Comparison of ENCODE assay signal across 1 cellular context in the genomic region with DNA sequence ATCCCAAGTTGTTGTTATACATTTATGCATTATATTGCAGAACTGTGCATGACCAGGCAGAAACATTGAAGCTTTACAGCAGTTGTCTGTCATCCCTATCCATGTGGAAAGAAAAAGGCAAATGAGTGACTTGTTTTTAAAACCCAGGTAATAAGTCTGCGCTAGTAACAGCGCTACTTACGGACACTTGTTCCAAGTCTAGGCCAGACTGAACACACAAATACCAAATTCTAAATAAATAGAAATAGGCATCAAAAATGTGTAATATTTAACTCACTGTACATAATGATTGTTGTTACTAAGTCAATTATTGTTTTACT.
TF ChIP-seq lines count a peak whose summit lies in the region.

No MANE protein-coding gene starts in this region.

TF ChIP-seq in GM23338, 12 proteins besides CTCF, POLR2A, EP300 and RAD21 (continued from another document):
- TF ChIP-seq, protein P1, sequence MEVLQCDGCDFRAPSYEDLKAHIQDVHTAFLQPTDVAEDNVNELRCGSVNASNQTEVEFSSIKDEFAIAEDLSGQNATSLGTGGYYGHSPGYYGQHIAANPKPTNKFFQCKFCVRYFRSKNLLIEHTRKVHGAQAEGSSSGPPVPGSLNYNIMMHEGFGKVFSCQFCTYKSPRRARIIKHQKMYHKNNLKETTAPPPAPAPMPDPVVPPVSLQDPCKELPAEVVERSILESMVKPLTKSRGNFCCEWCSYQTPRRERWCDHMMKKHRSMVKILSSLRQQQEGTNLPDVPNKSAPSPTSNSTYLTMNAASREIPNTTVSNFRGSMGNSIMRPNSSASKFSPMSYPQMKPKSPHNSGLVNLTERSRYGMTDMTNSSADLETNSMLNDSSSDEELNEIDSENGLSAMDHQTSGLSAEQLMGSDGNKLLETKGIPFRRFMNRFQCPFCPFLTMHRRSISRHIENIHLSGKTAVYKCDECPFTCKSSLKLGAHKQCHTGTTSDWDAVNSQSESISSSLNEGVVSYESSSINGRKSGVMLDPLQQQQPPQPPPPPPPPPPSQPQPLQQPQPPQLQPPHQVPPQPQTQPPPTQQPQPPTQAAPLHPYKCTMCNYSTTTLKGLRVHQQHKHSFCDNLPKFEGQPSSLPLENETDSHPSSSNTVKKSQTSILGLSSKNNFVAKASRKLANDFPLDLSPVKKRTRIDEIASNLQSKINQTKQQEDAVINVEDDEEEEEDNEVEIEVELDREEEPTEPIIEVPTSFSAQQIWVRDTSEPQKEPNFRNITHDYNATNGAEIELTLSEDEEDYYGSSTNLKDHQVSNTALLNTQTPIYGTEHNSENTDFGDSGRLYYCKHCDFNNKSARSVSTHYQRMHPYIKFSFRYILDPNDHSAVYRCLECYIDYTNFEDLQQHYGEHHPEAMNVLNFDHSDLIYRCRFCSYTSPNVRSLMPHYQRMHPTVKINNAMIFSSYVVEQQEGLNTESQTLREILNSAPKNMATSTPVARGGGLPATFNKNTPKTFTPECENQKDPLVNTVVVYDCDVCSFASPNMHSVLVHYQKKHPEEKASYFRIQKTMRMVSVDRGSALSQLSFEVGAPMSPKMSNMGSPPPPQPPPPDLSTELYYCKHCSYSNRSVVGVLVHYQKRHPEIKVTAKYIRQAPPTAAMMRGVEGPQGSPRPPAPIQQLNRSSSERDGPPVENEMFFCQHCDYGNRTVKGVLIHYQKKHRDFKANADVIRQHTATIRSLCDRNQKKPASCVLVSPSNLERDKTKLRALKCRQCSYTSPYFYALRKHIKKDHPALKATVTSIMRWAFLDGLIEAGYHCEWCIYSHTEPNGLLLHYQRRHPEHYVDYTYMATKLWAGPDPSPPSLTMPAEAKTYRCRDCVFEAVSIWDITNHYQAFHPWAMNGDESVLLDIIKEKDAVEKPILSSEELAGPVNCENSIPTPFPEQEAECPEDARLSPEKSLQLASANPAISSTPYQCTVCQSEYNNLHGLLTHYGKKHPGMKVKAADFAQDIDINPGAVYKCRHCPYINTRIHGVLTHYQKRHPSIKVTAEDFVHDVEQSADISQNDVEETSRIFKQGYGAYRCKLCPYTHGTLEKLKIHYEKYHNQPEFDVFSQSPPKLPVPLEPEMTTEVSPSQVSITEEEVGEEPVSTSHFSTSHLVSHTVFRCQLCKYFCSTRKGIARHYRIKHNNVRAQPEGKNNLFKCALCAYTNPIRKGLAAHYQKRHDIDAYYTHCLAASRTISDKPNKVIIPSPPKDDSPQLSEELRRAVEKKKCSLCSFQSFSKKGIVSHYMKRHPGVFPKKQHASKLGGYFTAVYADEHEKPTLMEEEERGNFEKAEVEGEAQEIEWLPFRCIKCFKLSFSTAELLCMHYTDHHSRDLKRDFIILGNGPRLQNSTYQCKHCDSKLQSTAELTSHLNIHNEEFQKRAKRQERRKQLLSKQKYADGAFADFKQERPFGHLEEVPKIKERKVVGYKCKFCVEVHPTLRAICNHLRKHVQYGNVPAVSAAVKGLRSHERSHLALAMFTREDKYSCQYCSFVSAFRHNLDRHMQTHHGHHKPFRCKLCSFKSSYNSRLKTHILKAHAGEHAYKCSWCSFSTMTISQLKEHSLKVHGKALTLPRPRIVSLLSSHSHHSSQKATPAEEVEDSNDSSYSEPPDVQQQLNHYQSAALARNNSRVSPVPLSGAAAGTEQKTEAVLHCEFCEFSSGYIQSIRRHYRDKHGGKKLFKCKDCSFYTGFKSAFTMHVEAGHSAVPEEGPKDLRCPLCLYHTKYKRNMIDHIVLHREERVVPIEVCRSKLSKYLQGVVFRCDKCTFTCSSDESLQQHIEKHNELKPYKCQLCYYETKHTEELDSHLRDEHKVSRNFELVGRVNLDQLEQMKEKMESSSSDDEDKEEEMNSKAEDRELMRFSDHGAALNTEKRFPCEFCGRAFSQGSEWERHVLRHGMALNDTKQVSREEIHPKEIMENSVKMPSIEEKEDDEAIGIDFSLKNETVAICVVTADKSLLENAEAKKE (CRISPR knock-in tag; IDR thresholded peaks at IDR 0.05) = no peak
- TF ChIP-seq POLR2AphosphoS5 (IDR thresholded peaks at IDR 0.05; ENCODE audit: low read depth) (no peak), NANOG (IDR thresholded peaks at IDR 0.05; ENCODE audit: borderline replicate concordance) (no peak), ZNF331 (CRISPR knock-in tag; IDR thresholded peaks at IDR 0.05; ENCODE audit: low read depth) (no peak), EZH2phosphoT487 (IDR thresholded peaks at IDR 0.05; ENCODE audit: unreplicated experiment) (no peak)
- TF ChIP-seq, protein P2, sequence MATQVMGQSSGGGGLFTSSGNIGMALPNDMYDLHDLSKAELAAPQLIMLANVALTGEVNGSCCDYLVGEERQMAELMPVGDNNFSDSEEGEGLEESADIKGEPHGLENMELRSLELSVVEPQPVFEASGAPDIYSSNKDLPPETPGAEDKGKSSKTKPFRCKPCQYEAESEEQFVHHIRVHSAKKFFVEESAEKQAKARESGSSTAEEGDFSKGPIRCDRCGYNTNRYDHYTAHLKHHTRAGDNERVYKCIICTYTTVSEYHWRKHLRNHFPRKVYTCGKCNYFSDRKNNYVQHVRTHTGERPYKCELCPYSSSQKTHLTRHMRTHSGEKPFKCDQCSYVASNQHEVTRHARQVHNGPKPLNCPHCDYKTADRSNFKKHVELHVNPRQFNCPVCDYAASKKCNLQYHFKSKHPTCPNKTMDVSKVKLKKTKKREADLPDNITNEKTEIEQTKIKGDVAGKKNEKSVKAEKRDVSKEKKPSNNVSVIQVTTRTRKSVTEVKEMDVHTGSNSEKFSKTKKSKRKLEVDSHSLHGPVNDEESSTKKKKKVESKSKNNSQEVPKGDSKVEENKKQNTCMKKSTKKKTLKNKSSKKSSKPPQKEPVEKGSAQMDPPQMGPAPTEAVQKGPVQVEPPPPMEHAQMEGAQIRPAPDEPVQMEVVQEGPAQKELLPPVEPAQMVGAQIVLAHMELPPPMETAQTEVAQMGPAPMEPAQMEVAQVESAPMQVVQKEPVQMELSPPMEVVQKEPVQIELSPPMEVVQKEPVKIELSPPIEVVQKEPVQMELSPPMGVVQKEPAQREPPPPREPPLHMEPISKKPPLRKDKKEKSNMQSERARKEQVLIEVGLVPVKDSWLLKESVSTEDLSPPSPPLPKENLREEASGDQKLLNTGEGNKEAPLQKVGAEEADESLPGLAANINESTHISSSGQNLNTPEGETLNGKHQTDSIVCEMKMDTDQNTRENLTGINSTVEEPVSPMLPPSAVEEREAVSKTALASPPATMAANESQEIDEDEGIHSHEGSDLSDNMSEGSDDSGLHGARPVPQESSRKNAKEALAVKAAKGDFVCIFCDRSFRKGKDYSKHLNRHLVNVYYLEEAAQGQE (IDR thresholded peaks at IDR 0.05; ENCODE audit: unreplicated experiment) = no peak
TF ChIP-seq in GM23338: peak in this region for 0.
